In the genomic region with DNA sequence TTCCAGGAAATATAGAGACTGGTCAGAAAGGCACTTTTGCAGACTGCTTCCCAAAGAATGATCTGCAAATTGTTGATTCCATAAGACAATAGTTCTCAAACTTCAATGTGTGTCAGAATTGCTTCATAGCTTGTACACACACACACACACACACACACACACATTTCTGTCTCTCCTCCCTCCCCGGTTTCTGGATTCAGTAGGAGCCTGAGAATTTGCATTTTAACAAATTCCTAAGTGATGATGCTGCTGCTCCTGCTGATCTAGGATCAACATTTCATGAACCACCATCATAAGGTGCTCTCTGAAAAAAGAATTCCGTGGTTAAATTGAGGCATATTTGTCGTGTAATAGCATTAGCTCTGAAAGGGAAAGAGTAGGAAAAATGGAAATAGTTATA, we compare ENCODE assay signal across 12 cellular contexts. TPM values are rescaled to one million over a fixed set of nuclear protein-coding genes. Genes with fewer than 3 reads are reported as not detected.
DNase-seq lines count a peak whose midpoint lies in the region; ATAC-seq, FAIRE-seq and TF ChIP-seq lines count a peak whose summit lies in the region.
"Had no signal": no experiment of that assay in that cellular context is flagged by ENCODE, and none has a peak within 500 bp of the region (broad histone marks: within the 10 kb centered on the region; RNA-seq: fewer than 3 reads in every experiment).

No MANE protein-coding gene starts in this region.

- H3K27me3 ChIP-seq in astrocyte (ENCODE audit: insufficient read depth, low read length) = no peaks in the 10 kb centered on the region
- no peaks in the 10 kb centered on the region for H3K27me3 ChIP-seq in colonic mucosa
- H3K27me3 ChIP-seq: BLaER1 had no signal

- peaks cover 5% of the 10 kb centered on the region for H3K4me1 ChIP-seq in astrocyte (ENCODE audit: insufficient read depth, low read length)
- no peaks in the 10 kb centered on the region for H3K4me1 ChIP-seq in colonic mucosa
- H3K4me1 ChIP-seq: BLaER1 had no signal

- H3K9ac ChIP-seq in astrocyte (ENCODE audit: low read length) (no peak overlapping the region), colonic mucosa (ENCODE audit: low read depth in 2 of 2, low read length in 2 of 2) (no peak overlapping the region)
- H3K9ac ChIP-seq: BLaER1 had no signal

- H3K4me3 ChIP-seq in astrocyte (ENCODE audit: insufficient read depth, low read depth, low read length) = no peak overlapping the region
- H3K4me3 ChIP-seq in colonic mucosa = no peak overlapping the region
- H3K4me3 ChIP-seq: BLaER1 had no signal

- in situ Hi-C loops in ACHN (cut with HindIII; ENCODE audit: low pct_ligation_motif_present, low pct_unique_long_range_greater_than_20kb, low sequenced_read_pairs) = no loop called here

- intact Hi-C loops in colonic mucosa (cut with DNase I) = no loop called here
- intact Hi-C loops in head of caudate nucleus (cut with DNase I) = no loop called here

- H3K27ac Mint-ChIP-seq in astrocyte (ENCODE audit: unreplicated experiment) = peak overlapping the region; percentile 7
- H3K27ac Mint-ChIP-seq: stimulated activated effector memory CD8-positive, alpha-beta T cell treated with anti-CD3 and anti-CD28 coated beads, Interleukin-12 subunit alpha, Interleukin-12 subunit beta, amount 100 ng/mL, for 72 hours had no signal

- no peaks in the 10 kb centered on the region for H3K36me3 ChIP-seq in astrocyte (ENCODE audit: insufficient read depth, low read length)
- no peaks in the 10 kb centered on the region for H3K36me3 ChIP-seq in colonic mucosa
- H3K36me3 ChIP-seq: BLaER1 had no signal

- ATAC-seq in HG02610 (IDR thresholded peaks at IDR 0.05; ENCODE audit: unreplicated experiment) (no peak), HG03342 (IDR thresholded peaks at IDR 0.05; ENCODE audit: unreplicated experiment) (no peak)
- ATAC-seq: stimulated activated effector memory CD8-positive, alpha-beta T cell treated with anti-CD3 and anti-CD28 coated beads, Interleukin-12 subunit alpha, Interleukin-12 subunit beta, amount 100 ng/mL, for 72 hours had no signal

- no peaks in the 10 kb centered on the region for H4K20me1 ChIP-seq in astrocyte (ENCODE audit: insufficient read depth, low read length)
- H4K20me1 ChIP-seq: BLaER1 had no signal

- peaks cover 20% of the 10 kb centered on the region for H3K4me1 Mint-ChIP-seq in astrocyte (ENCODE audit: low read depth, unreplicated experiment)
- H3K4me1 Mint-ChIP-seq: stimulated activated effector memory CD8-positive, alpha-beta T cell treated with anti-CD3 and anti-CD28 coated beads, Interleukin-12 subunit alpha, Interleukin-12 subunit beta, amount 100 ng/mL, for 72 hours had no signal

- FAIRE-seq in astrocyte (lab: Jason Lieb, UNC) = no peak

- no peaks in the 10 kb centered on the region for H3K27me3 Mint-ChIP-seq in astrocyte (ENCODE audit: low read depth, unreplicated experiment)

- DNase-seq in ACHN (peak; percentile 72), HK-2 (ENCODE audit: unreplicated experiment) (peak; percentile 2), astrocyte (ENCODE audit: low read depth) (peak; percentile 82), iPS DF 4.7 (ENCODE audit: extremely low read depth, low spot score) (peak; percentile 41), colonic mucosa (no peak), head of caudate nucleus (no peak)
- DNase-seq: NCI-H510A; stimulated activated CD4-positive, alpha-beta T cell treated with anti-CD3 and anti-CD28 coated beads, Interleukin-12 subunit alpha, Interleukin-12 subunit beta, amount 100 ng/mL, for 4 hours had no signal

- peak overlapping the region; percentile 28 for H3K4me2 ChIP-seq in astrocyte (ENCODE audit: low read length)
- H3K4me2 ChIP-seq: BLaER1 had no signal

- no peak overlapping the region for H2AFZ ChIP-seq in astrocyte (ENCODE audit: low read depth, low read length)

- H3K79me2 ChIP-seq in astrocyte (ENCODE audit: insufficient read depth, low read length) = no peaks in the 10 kb centered on the region

- no peak overlapping the region for H3K4me3 Mint-ChIP-seq in astrocyte (ENCODE audit: unreplicated experiment)
- H3K4me3 Mint-ChIP-seq: stimulated activated effector memory CD8-positive, alpha-beta T cell treated with anti-CD3 and anti-CD28 coated beads, Interleukin-12 subunit alpha, Interleukin-12 subunit beta, amount 100 ng/mL, for 72 hours had no signal

- H3K9me3 ChIP-seq in astrocyte (ENCODE audit: insufficient read depth, low read depth, low read length) (no peaks in the 10 kb centered on the region), colonic mucosa (no peaks in the 10 kb centered on the region)
- H3K9me3 ChIP-seq: BLaER1 had no signal

- no peaks in the 10 kb centered on the region for H3K36me3 Mint-ChIP-seq in astrocyte (ENCODE audit: low read depth, unreplicated experiment)
- H3K36me3 Mint-ChIP-seq: stimulated activated effector memory CD8-positive, alpha-beta T cell treated with anti-CD3 and anti-CD28 coated beads, Interleukin-12 subunit alpha, Interleukin-12 subunit beta, amount 100 ng/mL, for 72 hours had no signal

- TF ChIP-seq CTCF in astrocyte (IDR thresholded peaks at IDR 0.05; ENCODE audit: insufficient read depth, low read depth, low read length) (no peak), colonic mucosa (IDR thresholded peaks at IDR 0.05) (no peak)

- H3K9me3 Mint-ChIP-seq in astrocyte (ENCODE audit: unreplicated experiment) = no peaks in the 10 kb centered on the region
- H3K9me3 Mint-ChIP-seq: stimulated activated effector memory CD8-positive, alpha-beta T cell treated with anti-CD3 and anti-CD28 coated beads, Interleukin-12 subunit alpha, Interleukin-12 subunit beta, amount 100 ng/mL, for 72 hours had no signal

- peak overlapping the region; percentile 19 for H3K27ac ChIP-seq in astrocyte (ENCODE audit: low read depth, low read length)
- H3K27ac ChIP-seq in colonic mucosa = no peak overlapping the region
- H3K27ac ChIP-seq: BLaER1 had no signal

RNA-seq across cellular contexts. Expression of gene FZD4, which starts 35.3 kb away (rescaled TPM):
- total RNA-seq in astrocyte = 4.4 and 4.7 TPM in 2 replicates
- total RNA-seq in colonic mucosa = 1 to 10 TPM; 4.3 to 6.7 TPM

RNA-seq across cellular contexts. Expression of gene TMEM135, which starts 47.2 kb away (rescaled TPM):
- total RNA-seq in astrocyte (20.6 and 30.2 TPM in 2 replicates), colonic mucosa (10 to 100 TPM; 28.8 to 41.4 TPM)

Comparison
In these comparisons a context has a peak if more than half of its experiments do, and no peak if none do; other contexts are left out.
1. DNase-seq: peak in ACHN (single experiment), HK-2 (single experiment), astrocyte (single experiment) and iPS DF 4.7 (single experiment); none in colonic mucosa (single experiment) and head of caudate nucleus (0 of 42).